In genomic region chr22:49668402-49668801, GRCh38 we compare ENCODE assay signal across 18 cellular contexts.
DNase-seq lines count a peak whose midpoint lies in the region; TF ChIP-seq lines count a peak whose summit lies in the region.
"Had no signal": no experiment of that assay in that cellular context is flagged by ENCODE, and none has a peak within 500 bp of the region (broad histone marks: within the 10 kb centered on the region; RNA-seq: fewer than 3 reads in every experiment).

No MANE protein-coding gene starts in this region.

- H2AFZ ChIP-seq in neuronal stem cell (ENCODE audit: low read length) = no peak overlapping the region

- H3K4ac ChIP-seq in neuronal stem cell (ENCODE audit: low read length) = no peak overlapping the region

- no peak overlapping the region for H2BK5ac ChIP-seq in neuronal stem cell (ENCODE audit: low read length)

- peaks cover 10% of the 10 kb centered on the region for H3K27me3 Mint-ChIP-seq in glutamatergic neuron (ENCODE audit: unreplicated experiment)

- H3K36me3 ChIP-seq in neuronal stem cell (replicated peaks in 1 of 2; ENCODE audit: control insufficient read depth in 2 of 2, insufficient read depth in 2 of 2, low read length in 2 of 2) = no peaks in the 10 kb centered on the region
- H3K36me3 ChIP-seq: heart left ventricle, neutrophil had no signal

- WGBS in neuronal stem cell (ENCODE audit: extremely low coverage in 2 of 2, insufficient read length in 2 of 2, insufficient replicate concordance in 1 of 2), 2 donors = no CpG with 5 or more reads among the region's 19 CpGs

- H3K36me3 Mint-ChIP-seq in glutamatergic neuron (ENCODE audit: unreplicated experiment) = peaks cover 15% of the 10 kb centered on the region
- H3K36me3 Mint-ChIP-seq: activated naive CD4-positive, alpha-beta T cell treated with anti-CD3 and anti-CD28 coated beads, Interleukin-2, amount 50 U/mL, for 24 hours had no signal

- peaks cover 0 to 12% of the 10 kb centered on the region in 2 donors for H3K9me3 ChIP-seq in neuronal stem cell (replicated peaks in 1 of 2; ENCODE audit: control insufficient read depth in 2 of 2, insufficient read depth in 1 of 2, low read depth in 1 of 2, low read length in 2 of 2)
- H3K9me3 ChIP-seq: heart left ventricle, psoas muscle had no signal

- H2BK15ac ChIP-seq in neuronal stem cell (ENCODE audit: low read length) = no peak overlapping the region

- peaks cover 7 to 49% (median 36%) of the 10 kb centered on the region in 3 experiments for H3K27me3 ChIP-seq in neuronal stem cell (ENCODE audit: control insufficient read depth in 3 of 3, insufficient read depth in 3 of 3, low read depth in 1 of 3, low read length in 3 of 3)

- H3K9ac ChIP-seq in neuronal stem cell (ENCODE audit: low read depth, low read length, poor library complexity) = peak overlapping the region; percentile 17

- no peak overlapping the region for H3K4me2 ChIP-seq in neuronal stem cell (ENCODE audit: insufficient read depth, low read length, poor library complexity, severe bottlenecking)

- peak overlapping the region; percentile 94 for H3K23ac ChIP-seq in neuronal stem cell (ENCODE audit: low read depth, low read length, poor library complexity)

- H2BK120ac ChIP-seq in neuronal stem cell (ENCODE audit: low read depth, low read length) = no peak overlapping the region

- peaks cover 27% of the 10 kb centered on the region for H3K9me3 Mint-ChIP-seq in glutamatergic neuron (ENCODE audit: unreplicated experiment)
- H3K9me3 Mint-ChIP-seq: activated CD4-positive, alpha-beta memory T cell treated with anti-CD3 and anti-CD28 coated beads, Interleukin-2, amount 10 ng/mL, durations not matched to agents 7 days and 5 days; activated naive CD4-positive, alpha-beta T cell treated with anti-CD3 and anti-CD28 coated beads, Interleukin-2, amount 50 U/mL, for 24 hours; T-helper 1 cell treated with Interleukin-12 subunit alpha and Interleukin-12 subunit beta and Interleukin-4 antibody, amounts not matched to agents 30 μg/mL and 1 μg/mL, for 36 hours had no signal

- no peaks in the 10 kb centered on the region for H3K79me1 ChIP-seq in neuronal stem cell (ENCODE audit: low read depth, low read length)

- no peak overlapping the region for H4K8ac ChIP-seq in neuronal stem cell (ENCODE audit: low read depth, low read length)

- no peaks in the 10 kb centered on the region for H3K4me1 Mint-ChIP-seq in glutamatergic neuron (ENCODE audit: low read depth, unreplicated experiment)

- H3K18ac ChIP-seq in neuronal stem cell (ENCODE audit: low read length) = peak overlapping the region; percentile 70

- peak overlapping the region; percentile 16 for H2AK5ac ChIP-seq in neuronal stem cell (ENCODE audit: low read depth, low read length)

- peaks cover 0 to 12% of the 10 kb centered on the region in 2 donors for H3K4me1 ChIP-seq in neuronal stem cell (ENCODE audit: control insufficient read depth in 2 of 2, insufficient read depth in 1 of 2, low read depth in 1 of 2, low read length in 2 of 2)
- H3K4me1 ChIP-seq: psoas muscle had no signal

- H4K91ac ChIP-seq in neuronal stem cell (ENCODE audit: low read depth, low read length, poor library complexity) = no peak overlapping the region

- peak; percentile 3 for DNase-seq in stimulated activated CD4-positive, alpha-beta T cell treated with anti-CD3 and anti-CD28 coated beads, Interleukin-4, amount 100 ng/mL, for 24 hours
- DNase-seq in stimulated activated CD4-positive, alpha-beta T cell treated with anti-CD3 and anti-CD28 coated beads, Interleukin-2, amount 100 ng/mL, for 24 hours = no peak
- peak; percentile 50 for DNase-seq in activated CD8-positive, alpha-beta memory T cell treated with anti-CD3 and anti-CD28 coated beads, Interleukin-2, amount 50 U/mL, for 48 hours
- DNase-seq in neuronal stem cell (ENCODE audit: low spot score) (no peak), SK-N-DZ (ENCODE audit: low spot score) (no peak), T-helper 2 cell (no peak), glutamatergic neuron (no peak)
- DNase-seq: activated CD4-positive, alpha-beta memory T cell treated with anti-CD3 and anti-CD28 coated beads, Interleukin-2, amount 10 ng/mL, durations not matched to agents 7 days and 5 days; foreskin fibroblast; NCI-H1092 treated with DMSO at 0.1 percent for 48 hours; NCI-H1930; NCI-H2227 treated with DMSO at 0.1 percent for 48 hours; psoas muscle; trophoblast cell had no signal

- no peak overlapping the region for H2BK12ac ChIP-seq in neuronal stem cell (ENCODE audit: low read length)

- H3K27ac Mint-ChIP-seq in glutamatergic neuron (ENCODE audit: unreplicated experiment) = no peak overlapping the region
- H3K27ac Mint-ChIP-seq: activated CD4-positive, alpha-beta memory T cell treated with anti-CD3 and anti-CD28 coated beads, Interleukin-2, amount 10 ng/mL, durations not matched to agents 7 days and 5 days; activated naive CD4-positive, alpha-beta T cell treated with anti-CD3 and anti-CD28 coated beads, Interleukin-2, amount 50 U/mL, for 24 hours; T-helper 1 cell treated with Interleukin-12 subunit alpha and Interleukin-12 subunit beta and Interleukin-4 antibody, amounts not matched to agents 30 μg/mL and 1 μg/mL, for 36 hours had no signal

- H3K27ac ChIP-seq in neuronal stem cell (replicated peaks; ENCODE audit: low read length) = no peak overlapping the region
- H3K27ac ChIP-seq: neutrophil, psoas muscle had no signal

- H3K4me3 Mint-ChIP-seq in glutamatergic neuron (ENCODE audit: unreplicated experiment) = no peak overlapping the region
- H3K4me3 Mint-ChIP-seq: activated CD4-positive, alpha-beta memory T cell treated with anti-CD3 and anti-CD28 coated beads, Interleukin-2, amount 10 ng/mL, durations not matched to agents 7 days and 5 days; activated naive CD4-positive, alpha-beta T cell treated with anti-CD3 and anti-CD28 coated beads, Interleukin-2, amount 50 U/mL, for 24 hours; T-helper 1 cell treated with Interleukin-12 subunit alpha and Interleukin-12 subunit beta and Interleukin-4 antibody, amounts not matched to agents 30 μg/mL and 1 μg/mL, for 36 hours had no signal

- no peak for TF ChIP-seq CTCF in glutamatergic neuron (IDR thresholded peaks at IDR 0.05; ENCODE audit: partially characterized antibody, unreplicated experiment)

- H3K14ac ChIP-seq in neuronal stem cell (ENCODE audit: low read length) = no peak overlapping the region

- no peak overlapping the region for H3K4me3 ChIP-seq in neuronal stem cell (ENCODE audit: low read length in 2 of 2)
- H3K4me3 ChIP-seq: heart left ventricle, psoas muscle had no signal

Comparison
In these comparisons a context has a peak if more than half of its experiments do, and no peak if none do; other contexts are left out.
1. DNase-seq: peak in stimulated activated CD4-positive, alpha-beta T cell treated with anti-CD3 and anti-CD28 coated beads, Interleukin-4, amount 100 ng/mL, for 24 hours (single experiment) and activated CD8-positive, alpha-beta memory T cell treated with anti-CD3 and anti-CD28 coated beads, Interleukin-2, amount 50 U/mL, for 48 hours (single experiment); none in stimulated activated CD4-positive, alpha-beta T cell treated with anti-CD3 and anti-CD28 coated beads, Interleukin-2, amount 100 ng/mL, for 24 hours (0 of 2), neuronal stem cell (single experiment), SK-N-DZ (single experiment), T-helper 2 cell (0 of 5) and glutamatergic neuron (single experiment).